In the genomic region with DNA sequence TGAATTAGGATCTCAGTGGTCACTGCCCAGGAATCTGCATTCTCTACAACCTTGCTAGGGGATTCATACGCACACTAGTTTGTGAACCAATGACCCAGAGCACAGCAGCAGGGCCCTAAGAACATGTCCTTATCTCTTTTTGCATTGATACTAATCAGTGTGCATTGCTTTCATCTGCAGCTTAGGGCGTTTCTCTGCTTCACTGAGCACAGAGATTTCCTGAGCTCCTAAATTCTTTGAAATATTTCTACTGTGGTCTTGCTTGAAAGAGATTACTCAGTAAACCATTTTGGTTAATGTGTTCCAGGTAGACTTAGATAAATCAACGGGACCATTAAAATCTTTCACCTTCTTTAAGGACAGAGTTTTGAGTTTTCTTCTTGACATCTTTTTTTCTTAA, we compare ENCODE assay signal across 23 cellular contexts.
DNase-seq lines count a peak whose midpoint lies in the region; ATAC-seq and TF ChIP-seq lines count a peak whose summit lies in the region.
"Had no signal": no experiment of that assay in that cellular context is flagged by ENCODE, and none has a peak within 500 bp of the region (broad histone marks: within the 10 kb centered on the region; RNA-seq: fewer than 3 reads in every experiment).

No MANE protein-coding gene starts in this region.

- H3K27me3 Mint-ChIP-seq in mesothelial cell of epicardium (ENCODE audit: low read depth): peaks cover 14% of the 10 kb centered on the region
- H3K27me3 Mint-ChIP-seq: stimulated activated memory B cell treated with anti-CD40 and anti-IgM and Interleukin-4, amounts not matched to agents 10 μg/mL and 1 μg/mL and 100 μg/mL, for 72 hours had no signal

- ATAC-seq in GM18873 (IDR thresholded peaks at IDR 0.05; ENCODE audit: low FRiP score, unreplicated experiment): peak; percentile 60
- no peak for ATAC-seq in HG02973 (IDR thresholded peaks at IDR 0.05; ENCODE audit: unreplicated experiment)
- ATAC-seq: stimulated activated memory B cell treated with anti-CD40 and anti-IgM and Interleukin-4, amounts not matched to agents 10 μg/mL and 1 μg/mL and 100 μg/mL, for 72 hours; T-helper 17 cell had no signal

- TF ChIP-seq CTCF in mesothelial cell of epicardium (IDR thresholded peaks at IDR 0.05; ENCODE audit: unreplicated experiment): no peak

- in situ Hi-C loops in ACHN (cut with HindIII; ENCODE audit: low pct_ligation_motif_present, low pct_unique_long_range_greater_than_20kb, low sequenced_read_pairs): no loop called here

- DNase-seq in ACHN (peak; percentile 86), HuH-7 (ENCODE audit: low spot score) (peak; percentile 15), glomerular visceral epithelial cell (ENCODE audit: extremely low spot score) (peak; percentile 67), cardiac septum (ENCODE audit: low spot score) (no peak), mesothelial cell of epicardium (ENCODE audit: low spot score in 2 of 2, unreplicated experiment in 2 of 2) (no peak)
- DNase-seq in activated T-cell treated with anti-CD3 and anti-CD28 coated beads, Interleukin-2, amount 50 U/mL, for 48 hours: no peak
- DNase-seq: activated CD4-positive, alpha-beta T cell treated with anti-CD3 and anti-CD28 coated beads, Interleukin-2, amount 50 U/mL, for 48 hours; activated naive CD4-positive, alpha-beta T cell; anterior cingulate cortex; CD4-positive, alpha-beta T cell; cerebellar nuclear complex; DMS53; effector CD4-positive, alpha-beta T cell; H7; NCI-H1092 treated with DMSO at 0.1 percent for 48 hours; NCI-H2107; NCI-H526 treated with DMSO at 0.1 percent for 48 hours; SHP77 treated with DMSO at 0.1 percent for 48 hours; sigmoid colon; T-helper 17 cell had no signal

- H3K36me3 Mint-ChIP-seq in mesothelial cell of epicardium: no peaks in the 10 kb centered on the region
- H3K36me3 Mint-ChIP-seq: stimulated activated memory B cell treated with anti-CD40 and anti-IgM and Interleukin-4, amounts not matched to agents 10 μg/mL and 1 μg/mL and 100 μg/mL, for 72 hours had no signal

- H3K27ac Mint-ChIP-seq in mesothelial cell of epicardium: no peak overlapping the region
- H3K27ac Mint-ChIP-seq: CD4-positive, alpha-beta T cell; stimulated activated memory B cell treated with anti-CD40 and anti-IgM and Interleukin-4, amounts not matched to agents 10 μg/mL and 1 μg/mL and 100 μg/mL, for 72 hours; T-helper 17 cell had no signal

- H3K4me1 Mint-ChIP-seq in mesothelial cell of epicardium: peaks cover 20% of the 10 kb centered on the region
- H3K4me1 Mint-ChIP-seq: stimulated activated memory B cell treated with anti-CD40 and anti-IgM and Interleukin-4, amounts not matched to agents 10 μg/mL and 1 μg/mL and 100 μg/mL, for 72 hours; T-helper 17 cell had no signal

- no peaks in the 10 kb centered on the region for H3K9me3 Mint-ChIP-seq in mesothelial cell of epicardium
- H3K9me3 Mint-ChIP-seq: CD4-positive, alpha-beta T cell; stimulated activated memory B cell treated with anti-CD40 and anti-IgM and Interleukin-4, amounts not matched to agents 10 μg/mL and 1 μg/mL and 100 μg/mL, for 72 hours had no signal

- H3K4me3 Mint-ChIP-seq in mesothelial cell of epicardium: no peak overlapping the region
- H3K4me3 Mint-ChIP-seq: CD4-positive, alpha-beta T cell; stimulated activated memory B cell treated with anti-CD40 and anti-IgM and Interleukin-4, amounts not matched to agents 10 μg/mL and 1 μg/mL and 100 μg/mL, for 72 hours; T-helper 17 cell had no signal

- intact Hi-C loops in cardiac septum (cut with DNase I): no loop called here

Comparison
In these comparisons a context has a peak if more than half of its experiments do, and no peak if none do; other contexts are left out.
1. DNase-seq: peak in ACHN (single experiment), HuH-7 (single experiment) and glomerular visceral epithelial cell (single experiment); none in cardiac septum (single experiment), mesothelial cell of epicardium (0 of 2) and activated T-cell treated with anti-CD3 and anti-CD28 coated beads, Interleukin-2, amount 50 U/mL, for 48 hours (0 of 2).